8 cellular contexts compared by ENCODE assay signal in genomic region chr1:77683836-77684148, GRCh38. TPM values are rescaled to one million over a fixed set of nuclear protein-coding genes. Genes with fewer than 3 reads are reported as not detected.
A peak's percentile ranks its signal among the peaks of the same experiment; 100 is the strongest.
DNase-seq lines count a peak whose midpoint lies in the region; ATAC-seq lines count a peak whose summit lies in the region.

No MANE protein-coding gene starts in this region.

- no peaks in the 10 kb centered on the region for H3K9me3 Mint-ChIP-seq in activated CD4-positive, alpha-beta memory T cell treated with anti-CD3 and anti-CD28 coated beads for 36 hours
- no peaks in the 10 kb centered on the region for H3K9me3 Mint-ChIP-seq in stimulated activated naive CD8-positive, alpha-beta T cell treated with anti-CD3 and anti-CD28 coated beads, Interleukin-15, amount 100 ng/mL, for 72 hours

- POLR2A ChIA-PET in activated CD4-positive, alpha-beta memory T cell treated with anti-CD3 and anti-CD28 coated beads for 36 hours (lab: Charles Lee), result interaction anchor here (1.2 to 2.9 kb wide), 7 partner anchors 15 to 295 kb away, joined by 3 to 9 read pairs (median 4); partner anchors contain the start of genes FUBP1, MIGA1 and USP33

- H3K36me3 ChIP-seq in iPS-15b (ENCODE audit: control insufficient read depth, insufficient read depth, low read length), result no peaks in the 10 kb centered on the region

- peak overlapping the region; percentile 90 for H3K27ac Mint-ChIP-seq in activated CD4-positive, alpha-beta memory T cell treated with anti-CD3 and anti-CD28 coated beads for 36 hours
- peak overlapping the region; percentile 97 for H3K27ac Mint-ChIP-seq in stimulated activated naive CD8-positive, alpha-beta T cell treated with anti-CD3 and anti-CD28 coated beads, Interleukin-15, amount 100 ng/mL, for 72 hours

- peak; percentile 10 for DNase-seq in NCI-H82 treated with DMSO at 0.1 percent for 48 hours (lab: John Stamatoyannopoulos, UW; ENCODE audit: unreplicated experiment)
- no peak for DNase-seq in NCI-H82 (lab: John Stamatoyannopoulos, UW)
- DNase-seq in activated CD4-positive, alpha-beta memory T cell treated with anti-CD3 and anti-CD28 coated beads for 36 hours, result no peak
- DNase-seq in stimulated activated naive CD8-positive, alpha-beta T cell treated with anti-CD3 and anti-CD28 coated beads, Interleukin-15, amount 100 ng/mL, for 72 hours, result no peak
- no peak for DNase-seq in NCI-H2081 treated with DMSO at 0.1 percent for 48 hours (lab: John Stamatoyannopoulos, UW)
- no peak for DNase-seq in EL

- no peaks in the 10 kb centered on the region for H3K9me3 ChIP-seq in iPS-15b (ENCODE audit: control insufficient read depth, insufficient read depth, low read length)

- ATAC-seq in stimulated activated naive CD8-positive, alpha-beta T cell treated with anti-CD3 and anti-CD28 coated beads, Interleukin-15, amount 100 ng/mL, for 72 hours, result no peak
- ATAC-seq in HG02973 (IDR thresholded peaks at IDR 0.05; ENCODE audit: unreplicated experiment), result no peak

- intact Hi-C loops in activated CD4-positive, alpha-beta memory T cell treated with anti-CD3 and anti-CD28 coated beads for 36 hours (cut with micrococcal nuclease), result loop anchor here (1.0 to 10.0 kb wide), 9 partner anchors 45 to 1897 kb away; partner anchors contain the start of genes AK5, MIGA1, PIGK and RABGGTB

- peak overlapping the region; percentile 91 for H3K4me3 ChIP-seq in iPS-15b (ENCODE audit: low read depth, low read length)

- CTCF ChIA-PET in activated CD4-positive, alpha-beta memory T cell treated with anti-CD3 and anti-CD28 coated beads for 36 hours (lab: Charles Lee), result interaction anchor here (1.0 to 2.1 kb wide), 10 partner anchors 24 to 430 kb away, joined by 3 to 9 read pairs (median 4); partner anchors contain the start of genes DNAJB4 and FUBP1

- H3K4me1 ChIP-seq in iPS-15b (ENCODE audit: control insufficient read depth, insufficient read depth, low read length), result no peaks in the 10 kb centered on the region

- H3K27me3 ChIP-seq in iPS-15b (ENCODE audit: control insufficient read depth, insufficient read depth, low read length), result no peaks in the 10 kb centered on the region

- H3K4me3 Mint-ChIP-seq in activated CD4-positive, alpha-beta memory T cell treated with anti-CD3 and anti-CD28 coated beads for 36 hours, result peak overlapping the region; percentile 98
- H3K4me3 Mint-ChIP-seq in stimulated activated naive CD8-positive, alpha-beta T cell treated with anti-CD3 and anti-CD28 coated beads, Interleukin-15, amount 100 ng/mL, for 72 hours, result peak overlapping the region; percentile 82 to 92

- H3K4me1 Mint-ChIP-seq in activated CD4-positive, alpha-beta memory T cell treated with anti-CD3 and anti-CD28 coated beads for 36 hours (ENCODE audit: low read depth), result peaks cover 29% of the 10 kb centered on the region
- H3K4me1 Mint-ChIP-seq in stimulated activated naive CD8-positive, alpha-beta T cell treated with anti-CD3 and anti-CD28 coated beads, Interleukin-15, amount 100 ng/mL, for 72 hours, result peaks cover 34% of the 10 kb centered on the region

- no peaks in the 10 kb centered on the region for H3K36me3 Mint-ChIP-seq in activated CD4-positive, alpha-beta memory T cell treated with anti-CD3 and anti-CD28 coated beads for 36 hours

- H3K9ac ChIP-seq in iPS-15b (ENCODE audit: low read depth, low read length), result peak overlapping the region; percentile 99

- no peaks in the 10 kb centered on the region for H3K27me3 Mint-ChIP-seq in activated CD4-positive, alpha-beta memory T cell treated with anti-CD3 and anti-CD28 coated beads for 36 hours
- no peaks in the 10 kb centered on the region for H3K27me3 Mint-ChIP-seq in stimulated activated naive CD8-positive, alpha-beta T cell treated with anti-CD3 and anti-CD28 coated beads, Interleukin-15, amount 100 ng/mL, for 72 hours

RNA-seq across cellular contexts. Expression of gene ZZZ3, which starts 1.3 kb away (rescaled TPM):
- total RNA-seq in activated CD4-positive, alpha-beta memory T cell treated with anti-CD3 and anti-CD28 coated beads for 36 hours, result 10 to 100 TPM; 29.8 to 34.3 TPM
